1 cellular context compared by ENCODE assay signal in the genomic region with DNA sequence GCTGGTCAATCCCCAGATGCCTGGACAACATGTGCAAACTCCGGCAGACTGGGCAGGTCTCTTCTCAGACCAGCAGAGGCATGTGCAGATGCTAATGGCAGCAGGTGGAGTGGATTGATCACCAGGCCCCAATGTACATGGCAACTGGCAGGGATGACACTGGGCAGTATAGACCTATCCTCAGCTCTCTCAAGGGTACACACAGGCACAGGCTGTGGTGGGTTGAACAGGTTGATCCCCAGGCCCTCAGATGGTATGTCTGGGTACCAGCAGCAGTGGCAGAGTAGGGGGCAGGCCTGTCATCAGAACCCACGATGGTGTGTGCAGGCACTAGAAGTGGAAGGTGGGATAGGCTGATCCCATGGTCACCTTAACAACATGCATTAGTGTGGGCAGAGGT.
TF ChIP-seq lines count a peak whose summit lies in the region.

No MANE protein-coding gene starts in this region.

TF ChIP-seq in GM12878, 131 proteins besides CTCF, POLR2A, EP300 and RAD21 (continued from another document):
- TF ChIP-seq RELB (IDR thresholded peaks at IDR 0.05; ENCODE audit: low read depth) = no peak
- TF ChIP-seq NR2F1 (conservative IDR thresholded peaks at IDR 0.05) = no peak
- no peak for TF ChIP-seq BRCA1 (IDR thresholded peaks at IDR 0.05; ENCODE audit: low read depth, low read length)
- TF ChIP-seq GABPA (IDR thresholded peaks at IDR 0.05; ENCODE audit: low read depth) = no peak
- TF ChIP-seq, protein P1, sequence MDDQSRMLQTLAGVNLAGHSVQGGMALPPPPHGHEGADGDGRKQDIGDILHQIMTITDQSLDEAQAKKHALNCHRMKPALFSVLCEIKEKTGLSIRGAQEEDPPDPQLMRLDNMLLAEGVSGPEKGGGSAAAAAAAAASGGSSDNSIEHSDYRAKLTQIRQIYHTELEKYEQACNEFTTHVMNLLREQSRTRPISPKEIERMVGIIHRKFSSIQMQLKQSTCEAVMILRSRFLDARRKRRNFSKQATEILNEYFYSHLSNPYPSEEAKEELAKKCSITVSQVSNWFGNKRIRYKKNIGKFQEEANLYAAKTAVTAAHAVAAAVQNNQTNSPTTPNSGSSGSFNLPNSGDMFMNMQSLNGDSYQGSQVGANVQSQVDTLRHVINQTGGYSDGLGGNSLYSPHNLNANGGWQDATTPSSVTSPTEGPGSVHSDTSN (IDR thresholded peaks at IDR 0.05; ENCODE audit: insufficient replicate concordance, low read depth, low read length) = no peak
- no peak for TF ChIP-seq HCFC1 (IDR thresholded peaks at IDR 0.05; ENCODE audit: low read length)
- TF ChIP-seq YY1 (IDR thresholded peaks at IDR 0.05; ENCODE audit: low read depth, low read length) = no peak
- no peak for TF ChIP-seq ESRRA (IDR thresholded peaks at IDR 0.05; ENCODE audit: low read length)
- no peak for TF ChIP-seq ZBTB33 (IDR thresholded peaks at IDR 0.05)
- TF ChIP-seq ZNF622 (IDR thresholded peaks at IDR 0.05) = no peak
- TF ChIP-seq SREBF2 (IDR thresholded peaks at IDR 0.05; ENCODE audit: low read length) = no peak
- no peak for TF ChIP-seq NR2C1 (IDR thresholded peaks at IDR 0.05)
